In the genomic region with DNA sequence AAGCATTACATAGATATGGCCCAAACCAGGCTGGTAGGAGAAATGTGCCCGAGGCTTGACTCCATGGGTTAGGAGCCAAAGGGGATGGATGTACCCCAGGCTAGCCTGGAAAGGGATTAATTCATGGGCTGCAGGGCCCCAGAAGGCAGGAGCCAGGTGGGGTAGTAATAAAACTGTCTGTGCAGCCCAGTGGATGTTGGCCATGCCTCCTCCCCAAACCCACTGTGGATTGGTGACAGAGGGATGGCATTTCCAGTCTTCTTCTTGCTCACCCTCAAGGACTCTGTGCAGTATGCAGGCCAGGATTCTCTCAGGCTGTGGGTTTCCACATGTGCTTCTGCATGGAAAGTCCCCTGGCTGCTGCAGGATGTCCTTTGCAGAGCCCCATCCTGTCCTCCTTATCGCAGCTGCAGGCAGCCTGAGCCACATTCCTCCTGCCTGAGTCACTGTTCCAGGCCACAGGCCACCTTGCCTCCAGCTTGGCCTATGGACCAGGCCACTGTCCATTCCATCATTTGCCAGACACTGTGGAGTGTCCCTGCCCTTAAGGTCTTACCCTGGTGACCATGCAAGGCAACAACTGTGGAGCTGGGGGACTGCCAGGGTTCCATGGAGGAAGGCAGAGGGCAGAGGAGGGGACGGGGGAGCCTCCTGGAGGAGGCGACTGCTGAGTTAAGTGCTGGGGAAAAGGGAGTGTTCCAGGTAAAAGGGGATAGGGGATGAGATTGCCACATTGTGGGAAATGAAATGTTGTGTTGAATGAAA, we compare ENCODE assay signal across 1 cellular context.
TF ChIP-seq lines count a peak whose summit lies in the region.

No MANE protein-coding gene starts in this region.

TF ChIP-seq in K562, 482 proteins besides CTCF, POLR2A, EP300 and RAD21 (continued from another document and continues in another):
- TF ChIP-seq CREB1 (IDR thresholded peaks at IDR 0.05) (no peak; the same call in 1 of the 2 replicates), CREB1 (CRISPR knock-in tag; IDR thresholded peaks at IDR 0.05) (no peak), ZNF354B (CRISPR knock-in tag; IDR thresholded peaks at IDR 0.05) (no peak), ELF4 (CRISPR knock-in tag; IDR thresholded peaks at IDR 0.05) (0 out of 2 replicates have a peak, but pooled peaks have one; percentile 7), KLF13 (tag; IDR thresholded peaks at IDR 0.05; ENCODE audit: borderline replicate concordance, low read depth) (no peak), ZNF121 (CRISPR knock-in tag; conservative IDR thresholded peaks at IDR 0.05) (no peak), MLX (CRISPR knock-in tag; conservative IDR thresholded peaks at IDR 0.05) (no peak), NONO (IDR thresholded peaks at IDR 0.05; ENCODE audit: low read depth in 2 of 2, low read length in 1 of 2) (peak in 1 of 2 experiments; percentile 35; a peak in 1 of 4 replicates), JUND (IDR thresholded peaks at IDR 0.05; ENCODE audit: borderline replicate concordance, low read depth, low read length) (peak; percentile 100), JUND (tag; IDR thresholded peaks at IDR 0.05; ENCODE audit: borderline replicate concordance, low read depth, low read length) (peak; percentile 100), TSC22D4 (tag; IDR thresholded peaks at IDR 0.05) (no peak), RAD51 (IDR thresholded peaks at IDR 0.05; ENCODE audit: borderline replicate concordance, low read depth) (no peak), CGGBP1 (CRISPR knock-in tag; IDR thresholded peaks at IDR 0.05) (no peak), CBX5 (IDR thresholded peaks at IDR 0.05; ENCODE audit: borderline replicate concordance, low read depth) (0 out of 2 replicates have a peak, but pooled peaks have one; percentile 59), ZNF41 (CRISPR knock-in tag; conservative IDR thresholded peaks at IDR 0.05) (0 out of 2 replicates have a peak, but pooled peaks have one; percentile 29), MECOM (CRISPR knock-in tag; IDR thresholded peaks at IDR 0.05) (peak; percentile 58; the same call in 1 of the 2 replicates), EZH2 (IDR thresholded peaks at IDR 0.05; ENCODE audit: borderline replicate concordance, low read depth, low read length) (no peak), SMARCA5 (IDR thresholded peaks at IDR 0.05) (no peak), ZNF696 (CRISPR knock-in tag; conservative IDR thresholded peaks at IDR 0.05) (no peak), RBM14 (IDR thresholded peaks at IDR 0.05; ENCODE audit: borderline replicate concordance, insufficient read depth, low read depth, low read length) (no peak), NCOR1 (IDR thresholded peaks at IDR 0.05) (peak; percentile 87), ZNF583 (CRISPR knock-in tag; IDR thresholded peaks at IDR 0.05) (no peak), ZFP36 (IDR thresholded peaks at IDR 0.05; ENCODE audit: low read depth, low read length, partially characterized antibody) (peak; percentile 53), NCOA4 (IDR thresholded peaks at IDR 0.05; ENCODE audit: partially characterized antibody) (no peak), RBM22 (IDR thresholded peaks at IDR 0.05; ENCODE audit: low read depth, low read length, poor library complexity, severe bottlenecking) (no peak), CREM (IDR thresholded peaks at IDR 0.05; ENCODE audit: low read depth) (peak; percentile 73), RBBP5 (IDR thresholded peaks at IDR 0.05; ENCODE audit: borderline replicate concordance, insufficient read depth, low read length, poor library complexity, severe bottlenecking) (no peak), FOXK2 (conservative IDR thresholded peaks at IDR 0.05 in 1 of 2, IDR thresholded peaks at IDR 0.05 in 1 of 2; ENCODE audit: low read depth in 2 of 2) (no peak), HDAC6 (IDR thresholded peaks at IDR 0.05; ENCODE audit: low read depth, low read length) (no peak), BCLAF1 (IDR thresholded peaks at IDR 0.05; ENCODE audit: borderline replicate concordance in 1 of 2, control insufficient read depth in 1 of 2, low read depth in 2 of 2, low read length in 1 of 2) (0 out of 4 replicates have a peak, but pooled peaks of 1 of the 2 experiments have one; percentile 47), ZNF274 (IDR thresholded peaks at IDR 0.05; ENCODE audit: borderline replicate concordance, low read depth, low read length) (no peak), FOSL1 (tag; conservative IDR thresholded peaks at IDR 0.05) (peak; percentile 99), TBL1XR1 (IDR thresholded peaks at IDR 0.05; ENCODE audit: low read length in 2 of 2) (peak in 1 of 2 experiments; percentile 79; a peak in 2 of 4 replicates), MTA1 (IDR thresholded peaks at IDR 0.05; ENCODE audit: borderline replicate concordance) (peak; percentile 48; the same call in 1 of the 2 replicates), ZNF785 (CRISPR knock-in tag; IDR thresholded peaks at IDR 0.05) (no peak)
- TF ChIP-seq, protein P1, sequence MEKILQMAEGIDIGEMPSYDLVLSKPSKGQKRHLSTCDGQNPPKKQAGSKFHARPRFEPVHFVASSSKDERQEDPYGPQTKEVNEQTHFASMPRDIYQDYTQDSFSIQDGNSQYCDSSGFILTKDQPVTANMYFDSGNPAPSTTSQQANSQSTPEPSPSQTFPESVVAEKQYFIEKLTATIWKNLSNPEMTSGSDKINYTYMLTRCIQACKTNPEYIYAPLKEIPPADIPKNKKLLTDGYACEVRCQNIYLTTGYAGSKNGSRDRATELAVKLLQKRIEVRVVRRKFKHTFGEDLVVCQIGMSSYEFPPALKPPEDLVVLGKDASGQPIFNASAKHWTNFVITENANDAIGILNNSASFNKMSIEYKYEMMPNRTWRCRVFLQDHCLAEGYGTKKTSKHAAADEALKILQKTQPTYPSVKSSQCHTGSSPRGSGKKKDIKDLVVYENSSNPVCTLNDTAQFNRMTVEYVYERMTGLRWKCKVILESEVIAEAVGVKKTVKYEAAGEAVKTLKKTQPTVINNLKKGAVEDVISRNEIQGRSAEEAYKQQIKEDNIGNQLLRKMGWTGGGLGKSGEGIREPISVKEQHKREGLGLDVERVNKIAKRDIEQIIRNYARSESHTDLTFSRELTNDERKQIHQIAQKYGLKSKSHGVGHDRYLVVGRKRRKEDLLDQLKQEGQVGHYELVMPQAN (IDR thresholded peaks at IDR 0.05; ENCODE audit: borderline replicate concordance), result no peak
- TF ChIP-seq, protein P2, sequence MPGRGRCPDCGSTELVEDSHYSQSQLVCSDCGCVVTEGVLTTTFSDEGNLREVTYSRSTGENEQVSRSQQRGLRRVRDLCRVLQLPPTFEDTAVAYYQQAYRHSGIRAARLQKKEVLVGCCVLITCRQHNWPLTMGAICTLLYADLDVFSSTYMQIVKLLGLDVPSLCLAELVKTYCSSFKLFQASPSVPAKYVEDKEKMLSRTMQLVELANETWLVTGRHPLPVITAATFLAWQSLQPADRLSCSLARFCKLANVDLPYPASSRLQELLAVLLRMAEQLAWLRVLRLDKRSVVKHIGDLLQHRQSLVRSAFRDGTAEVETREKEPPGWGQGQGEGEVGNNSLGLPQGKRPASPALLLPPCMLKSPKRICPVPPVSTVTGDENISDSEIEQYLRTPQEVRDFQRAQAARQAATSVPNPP (IDR thresholded peaks at IDR 0.05; ENCODE audit: borderline replicate concordance, insufficient read depth, insufficient read length), result no peak
- TF ChIP-seq, protein P3, sequence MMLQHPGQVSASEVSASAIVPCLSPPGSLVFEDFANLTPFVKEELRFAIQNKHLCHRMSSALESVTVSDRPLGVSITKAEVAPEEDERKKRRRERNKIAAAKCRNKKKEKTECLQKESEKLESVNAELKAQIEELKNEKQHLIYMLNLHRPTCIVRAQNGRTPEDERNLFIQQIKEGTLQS (IDR thresholded peaks at IDR 0.05), result peak; percentile 97
- TF ChIP-seq, protein P3 (CRISPR knock-in tag; conservative IDR thresholded peaks at IDR 0.05), result peak; percentile 91
- TF ChIP-seq, protein P4, sequence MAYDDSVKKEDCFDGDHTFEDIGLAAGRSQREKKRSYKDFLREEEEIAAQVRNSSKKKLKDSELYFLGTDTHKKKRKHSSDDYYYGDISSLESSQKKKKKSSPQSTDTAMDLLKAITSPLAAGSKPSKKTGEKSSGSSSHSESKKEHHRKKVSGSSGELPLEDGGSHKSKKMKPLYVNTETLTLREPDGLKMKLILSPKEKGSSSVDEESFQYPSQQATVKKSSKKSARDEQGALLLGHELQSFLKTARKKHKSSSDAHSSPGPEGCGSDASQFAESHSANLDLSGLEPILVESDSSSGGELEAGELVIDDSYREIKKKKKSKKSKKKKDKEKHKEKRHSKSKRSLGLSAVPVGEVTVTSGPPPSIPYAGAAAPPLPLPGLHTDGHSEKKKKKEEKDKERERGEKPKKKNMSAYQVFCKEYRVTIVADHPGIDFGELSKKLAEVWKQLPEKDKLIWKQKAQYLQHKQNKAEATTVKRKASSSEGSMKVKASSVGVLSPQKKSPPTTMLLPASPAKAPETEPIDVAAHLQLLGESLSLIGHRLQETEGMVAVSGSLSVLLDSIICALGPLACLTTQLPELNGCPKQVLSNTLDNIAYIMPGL (CRISPR knock-in tag; IDR thresholded peaks at IDR 0.05), result no peak
- TF ChIP-seq, protein P5, sequence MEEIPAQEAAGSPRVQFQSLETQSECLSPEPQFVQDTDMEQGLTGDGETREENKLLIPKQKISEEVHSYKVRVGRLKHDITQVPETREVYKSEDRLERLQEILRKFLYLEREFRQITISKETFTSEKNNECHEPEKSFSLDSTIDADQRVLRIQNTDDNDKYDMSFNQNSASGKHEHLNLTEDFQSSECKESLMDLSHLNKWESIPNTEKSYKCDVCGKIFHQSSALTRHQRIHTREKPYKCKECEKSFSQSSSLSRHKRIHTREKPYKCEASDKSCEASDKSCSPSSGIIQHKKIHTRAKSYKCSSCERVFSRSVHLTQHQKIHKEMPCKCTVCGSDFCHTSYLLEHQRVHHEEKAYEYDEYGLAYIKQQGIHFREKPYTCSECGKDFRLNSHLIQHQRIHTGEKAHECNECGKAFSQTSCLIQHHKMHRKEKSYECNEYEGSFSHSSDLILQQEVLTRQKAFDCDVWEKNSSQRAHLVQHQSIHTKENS (CRISPR knock-in tag; IDR thresholded peaks at IDR 0.05), result no peak
- TF ChIP-seq, protein P6, sequence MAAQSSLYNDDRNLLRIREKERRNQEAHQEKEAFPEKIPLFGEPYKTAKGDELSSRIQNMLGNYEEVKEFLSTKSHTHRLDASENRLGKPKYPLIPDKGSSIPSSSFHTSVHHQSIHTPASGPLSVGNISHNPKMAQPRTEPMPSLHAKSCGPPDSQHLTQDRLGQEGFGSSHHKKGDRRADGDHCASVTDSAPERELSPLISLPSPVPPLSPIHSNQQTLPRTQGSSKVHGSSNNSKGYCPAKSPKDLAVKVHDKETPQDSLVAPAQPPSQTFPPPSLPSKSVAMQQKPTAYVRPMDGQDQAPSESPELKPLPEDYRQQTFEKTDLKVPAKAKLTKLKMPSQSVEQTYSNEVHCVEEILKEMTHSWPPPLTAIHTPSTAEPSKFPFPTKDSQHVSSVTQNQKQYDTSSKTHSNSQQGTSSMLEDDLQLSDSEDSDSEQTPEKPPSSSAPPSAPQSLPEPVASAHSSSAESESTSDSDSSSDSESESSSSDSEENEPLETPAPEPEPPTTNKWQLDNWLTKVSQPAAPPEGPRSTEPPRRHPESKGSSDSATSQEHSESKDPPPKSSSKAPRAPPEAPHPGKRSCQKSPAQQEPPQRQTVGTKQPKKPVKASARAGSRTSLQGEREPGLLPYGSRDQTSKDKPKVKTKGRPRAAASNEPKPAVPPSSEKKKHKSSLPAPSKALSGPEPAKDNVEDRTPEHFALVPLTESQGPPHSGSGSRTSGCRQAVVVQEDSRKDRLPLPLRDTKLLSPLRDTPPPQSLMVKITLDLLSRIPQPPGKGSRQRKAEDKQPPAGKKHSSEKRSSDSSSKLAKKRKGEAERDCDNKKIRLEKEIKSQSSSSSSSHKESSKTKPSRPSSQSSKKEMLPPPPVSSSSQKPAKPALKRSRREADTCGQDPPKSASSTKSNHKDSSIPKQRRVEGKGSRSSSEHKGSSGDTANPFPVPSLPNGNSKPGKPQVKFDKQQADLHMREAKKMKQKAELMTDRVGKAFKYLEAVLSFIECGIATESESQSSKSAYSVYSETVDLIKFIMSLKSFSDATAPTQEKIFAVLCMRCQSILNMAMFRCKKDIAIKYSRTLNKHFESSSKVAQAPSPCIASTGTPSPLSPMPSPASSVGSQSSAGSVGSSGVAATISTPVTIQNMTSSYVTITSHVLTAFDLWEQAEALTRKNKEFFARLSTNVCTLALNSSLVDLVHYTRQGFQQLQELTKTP (IDR thresholded peaks at IDR 0.05; ENCODE audit: low read depth in 1 of 2, partially characterized antibody in 2 of 2), result no peak
- TF ChIP-seq, protein P7, sequence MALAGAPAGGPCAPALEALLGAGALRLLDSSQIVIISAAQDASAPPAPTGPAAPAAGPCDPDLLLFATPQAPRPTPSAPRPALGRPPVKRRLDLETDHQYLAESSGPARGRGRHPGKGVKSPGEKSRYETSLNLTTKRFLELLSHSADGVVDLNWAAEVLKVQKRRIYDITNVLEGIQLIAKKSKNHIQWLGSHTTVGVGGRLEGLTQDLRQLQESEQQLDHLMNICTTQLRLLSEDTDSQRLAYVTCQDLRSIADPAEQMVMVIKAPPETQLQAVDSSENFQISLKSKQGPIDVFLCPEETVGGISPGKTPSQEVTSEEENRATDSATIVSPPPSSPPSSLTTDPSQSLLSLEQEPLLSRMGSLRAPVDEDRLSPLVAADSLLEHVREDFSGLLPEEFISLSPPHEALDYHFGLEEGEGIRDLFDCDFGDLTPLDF (CRISPR knock-in tag; IDR thresholded peaks at IDR 0.05), result no peak
